Comparison of ENCODE assay signal across 8 cellular contexts in the genomic region with DNA sequence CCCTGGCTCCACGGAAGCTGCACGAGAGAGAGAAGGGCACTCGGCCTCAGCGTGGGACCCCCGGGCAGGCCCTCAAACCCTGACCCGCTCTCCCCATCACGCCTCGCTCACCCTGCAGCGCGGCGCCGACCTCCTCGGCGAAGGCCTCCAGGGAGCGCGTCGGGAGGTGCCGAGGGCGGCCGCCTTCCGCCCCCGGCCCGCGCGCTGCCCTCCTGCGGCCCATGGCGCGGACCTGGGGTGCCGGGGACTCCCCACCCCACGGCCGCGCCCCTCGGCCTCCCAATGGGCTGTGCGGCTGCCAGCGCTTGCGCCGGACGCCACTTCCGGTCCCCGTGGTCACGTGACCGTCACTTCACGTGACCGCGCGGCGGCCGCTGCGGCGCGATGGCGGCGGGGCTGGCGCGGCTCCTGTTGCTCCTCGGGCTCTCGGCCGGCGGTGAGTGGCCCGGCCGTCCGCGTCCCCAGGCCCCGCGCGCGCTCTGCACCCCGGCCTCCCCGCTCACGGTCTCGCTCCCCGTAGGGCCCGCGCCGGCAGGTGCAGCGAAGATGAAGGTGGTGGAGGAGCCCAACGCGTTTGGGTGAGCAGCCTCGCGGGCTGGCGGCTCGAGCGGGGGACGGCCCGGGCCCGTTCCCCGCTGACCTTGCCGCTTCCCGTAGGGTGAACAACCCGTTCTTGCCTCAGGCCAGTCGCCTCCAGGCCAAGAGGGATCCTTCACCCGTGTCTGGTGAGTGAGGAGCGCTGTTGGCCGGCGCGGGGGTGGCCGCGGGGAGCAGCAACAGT. TPM values are rescaled to one million over a fixed set of nuclear protein-coding genes. Genes with fewer than 3 reads are reported as not detected.
DNase-seq lines count a peak whose midpoint lies in the region; ATAC-seq, FAIRE-seq and TF ChIP-seq lines count a peak whose summit lies in the region.

Gene GNPTG (plus strand): TSS at position 350 of the 781 bp plus-strand sequence. CDS start 35 bp downstream, at position 385.
Gene TSR3 (minus strand): TSS at position 297 of the 781 bp plus-strand sequence. CDS start 74 bp downstream, at position 223.

- H3K36me3 ChIP-seq in kidney (ENCODE audit: control insufficient read depth in 1 of 2, insufficient read depth in 2 of 2, low read length in 2 of 2), result peaks cover 2 to 8% of the 10 kb centered on the region in 2 donors

- no peak for TF ChIP-seq CTCF in kidney (IDR thresholded peaks at IDR 0.05; ENCODE audit: borderline replicate concordance, extremely low read depth, insufficient read depth)

- no peaks in the 10 kb centered on the region for H3K27me3 Mint-ChIP-seq in central memory CD8-positive, alpha-beta T cell

- H3K4me1 Mint-ChIP-seq in central memory CD8-positive, alpha-beta T cell, result peaks cover 35% of the 10 kb centered on the region

- peak; percentile 58 for ATAC-seq in HG02938 (IDR thresholded peaks at IDR 0.05; ENCODE audit: unreplicated experiment)
- ATAC-seq in central memory CD8-positive, alpha-beta T cell (replicated peaks; ENCODE audit: extremely low read depth, poor library complexity, severe bottlenecking), result peak; percentile 73

- intact Hi-C loops in kidney (cut with DNase I), result no loop called here

- no peaks in the 10 kb centered on the region for H3K9me3 ChIP-seq in kidney (ENCODE audit: control insufficient read depth in 1 of 2, low read length in 2 of 2)

- H3K9ac ChIP-seq in kidney (ENCODE audit: low read length in 2 of 2), result peak within 1 kb of the TSS; percentile 54 to 68

- FAIRE-seq in kidney (lab: Jason Lieb, UNC), result no peak

- peaks cover 47% of the 10 kb centered on the region for H3K36me3 Mint-ChIP-seq in central memory CD8-positive, alpha-beta T cell (ENCODE audit: insufficient read depth)

- H3K4me3 ChIP-seq in kidney (ENCODE audit: low read length in 2 of 2), result peak within 1 kb of the TSS; percentile 81

- peak within 1 kb of the TSS; percentile 74 for H3K27ac Mint-ChIP-seq in central memory CD8-positive, alpha-beta T cell (ENCODE audit: low read depth)

- peak; percentile 55 for DNase-seq in SIG-M5 treated with dmso at 0.1 percent for 504 hours (lab: John Stamatoyannopoulos, UW; ENCODE audit: unreplicated experiment)
- DNase-seq in SIG-M5 (lab: John Stamatoyannopoulos, UW), result no peak
- peak; percentile 71 for DNase-seq in NCI-H2107 (lab: John Stamatoyannopoulos, UW)
- DNase-seq in activated CD4-positive, CD25-positive, alpha-beta regulatory T cell treated with anti-CD3 and anti-CD28 coated beads, Interleukin-2, amount 50 U/mL, for 72 hours, result peak; percentile 91
- peak; percentile 75 to 76 for DNase-seq in central memory CD8-positive, alpha-beta T cell (ENCODE audit: low spot score in 2 of 2)
- peak; percentile 96 for DNase-seq in kidney
- peak; percentile 73 to 82 (median 75) for DNase-seq in stimulated activated CD4-positive, alpha-beta T cell treated with anti-CD3 and anti-CD28 coated beads, Interleukin-12 subunit alpha, Interleukin-12 subunit beta, amount 100 ng/mL, for 48 hours (ENCODE audit: low read depth in 2 of 3, low spot score in 1 of 3)

- no peaks in the 10 kb centered on the region for H3K9me3 Mint-ChIP-seq in central memory CD8-positive, alpha-beta T cell

- peak within 1 kb of the TSS; percentile 78 for H3K4me3 Mint-ChIP-seq in central memory CD8-positive, alpha-beta T cell

- H3K27ac ChIP-seq in kidney (ENCODE audit: low read depth in 2 of 2, low read length in 2 of 2), result peak within 1 kb of the TSS in 1 of 2 donors; percentile 14

- peaks cover 0 to 21% of the 10 kb centered on the region in 2 donors for H3K4me1 ChIP-seq in kidney (ENCODE audit: control insufficient read depth in 1 of 2, insufficient read depth in 1 of 2, low read depth in 1 of 2, low read length in 2 of 2)

RNA-seq across cellular contexts. Expression of gene GNPTG, which starts in this region (rescaled TPM):
- total RNA-seq in kidney, result 88.7 TPM
- polyA plus RNA-seq in kidney (ENCODE audit: insufficient read depth, low read depth, low replicate concordance), result 138 TPM

RNA-seq across cellular contexts. Expression of gene TSR3, which starts in this region (rescaled TPM):
- 44.8 TPM for total RNA-seq in kidney
- polyA plus RNA-seq in kidney (ENCODE audit: insufficient read depth, low read depth, low replicate concordance), result 95.4 TPM
